ENCODE assay signal across 14 cellular contexts in the genomic region with DNA sequence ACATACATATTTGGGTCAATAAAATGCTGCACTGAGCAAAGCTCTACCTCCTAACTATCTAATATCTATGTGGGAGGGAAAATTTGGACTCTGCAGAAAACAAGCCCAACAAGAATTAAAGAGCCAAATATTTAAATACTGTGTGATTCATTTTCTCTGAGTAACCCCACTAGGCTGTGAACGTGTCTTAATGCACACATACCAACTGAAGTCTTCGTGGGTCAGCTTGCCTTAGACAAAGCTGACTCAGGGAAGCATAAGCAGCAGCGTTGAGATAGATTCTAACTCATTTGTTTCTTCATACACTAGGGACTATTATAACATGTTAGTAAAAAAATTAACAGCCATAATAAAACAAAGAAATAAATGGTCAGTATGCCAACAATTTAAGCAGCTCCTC.
A peak's percentile ranks its signal among the peaks of the same experiment; 100 is the strongest.
DNase-seq lines count a peak whose midpoint lies in the region; ATAC-seq and TF ChIP-seq lines count a peak whose summit lies in the region.
"Had no signal": no experiment of that assay in that cellular context is flagged by ENCODE, and none has a peak within 500 bp of the region (broad histone marks: within the 10 kb centered on the region; RNA-seq: fewer than 3 reads in every experiment).

No MANE protein-coding gene starts in this region.

- no peak overlapping the region for H3K14ac ChIP-seq in mesenchymal stem cell (ENCODE audit: low read length in 2 of 2)

- intact Hi-C loops in lower leg skin (cut with DNase I; ENCODE audit: low total_unique reads), result no loop called here

- no peak for TF ChIP-seq CTCF in AG09319 (IDR thresholded peaks at IDR 0.05; ENCODE audit: low read depth, low read length)
- TF ChIP-seq CTCF in cardiac fibroblast (IDR thresholded peaks at IDR 0.05; ENCODE audit: low read depth, low read length), result no peak
- no peak for TF ChIP-seq CTCF in lower leg skin (IDR thresholded peaks at IDR 0.05)

- no peak overlapping the region for H3K23ac ChIP-seq in mesenchymal stem cell (ENCODE audit: low read length in 2 of 2)

- H3K27me3 ChIP-seq in MG63, result no peaks in the 10 kb centered on the region
- H3K27me3 ChIP-seq in mesenchymal stem cell (ENCODE audit: control insufficient read depth in 1 of 2, insufficient read depth in 1 of 2, low read length in 2 of 2), result no peaks in the 10 kb centered on the region
- H3K27me3 ChIP-seq: BLaER1 treated with 17β-estradiol and CSF1 and Interleukin-3, amounts not matched to agents 10 nM and 100 nM had no signal

- H3K4ac ChIP-seq in mesenchymal stem cell (ENCODE audit: low read depth in 1 of 2, low read length in 2 of 2), result no peak overlapping the region

- no peak overlapping the region for H3K4me3 ChIP-seq in MG63
- H3K4me3 ChIP-seq in cardiac fibroblast (replicated peaks in 1 of 2; ENCODE audit: low read depth in 2 of 2, low read length in 2 of 2), result no peak overlapping the region
- no peak overlapping the region for H3K4me3 ChIP-seq in mesenchymal stem cell (ENCODE audit: insufficient read depth in 1 of 2, low read depth in 1 of 2, low read length in 2 of 2)
- H3K4me3 ChIP-seq in lower leg skin (ENCODE audit: low read depth, poor library complexity, severe bottlenecking), result no peak overlapping the region
- H3K4me3 ChIP-seq: BLaER1 treated with 17β-estradiol and CSF1 and Interleukin-3, amounts not matched to agents 10 nM and 100 nM had no signal

- no peak overlapping the region for H4K91ac ChIP-seq in mesenchymal stem cell (ENCODE audit: low read length)

- H3K36me3 ChIP-seq in MG63 (no peaks in the 10 kb centered on the region), mesenchymal stem cell (ENCODE audit: control insufficient read depth in 1 of 2, insufficient read depth in 2 of 2, low read depth in 1 of 2, low read length in 2 of 2) (no peaks in the 10 kb centered on the region)
- H3K36me3 ChIP-seq: BLaER1 treated with 17β-estradiol and CSF1 and Interleukin-3, amounts not matched to agents 10 nM and 100 nM had no signal

- no peak overlapping the region for H3K18ac ChIP-seq in mesenchymal stem cell (ENCODE audit: low read depth in 1 of 2, low read length in 2 of 2)

- 60% methylated on average over 2 of the region's 3 CpGs for WGBS in mesenchymal stem cell
- WGBS in lower leg skin, 2 donors, result 21 to 24% methylated on average over 3 of the region's 3 CpGs

- no peak overlapping the region for H4K8ac ChIP-seq in mesenchymal stem cell (ENCODE audit: low read length)

- ATAC-seq in GM21381 (IDR thresholded peaks at IDR 0.05; ENCODE audit: unreplicated experiment) (no peak), GM21526 (IDR thresholded peaks at IDR 0.05; ENCODE audit: low FRiP score, unreplicated experiment) (no peak)

- H3K9ac ChIP-seq in mesenchymal stem cell (ENCODE audit: low read length), result peak overlapping the region; percentile 49
- H3K9ac ChIP-seq: BLaER1 treated with 17β-estradiol and CSF1 and Interleukin-3, amounts not matched to agents 10 nM and 100 nM had no signal

- H2BK15ac ChIP-seq in mesenchymal stem cell (ENCODE audit: low read depth, poor library complexity, severe bottlenecking), result no peak overlapping the region

- H2BK120ac ChIP-seq in mesenchymal stem cell (ENCODE audit: low read depth, low read length), result no peak overlapping the region

- H3K9me3 ChIP-seq in MG63 (no peaks in the 10 kb centered on the region), mesenchymal stem cell (ENCODE audit: control insufficient read depth, low read length) (no peaks in the 10 kb centered on the region)
- H3K9me3 ChIP-seq: BLaER1 treated with 17β-estradiol and CSF1 and Interleukin-3, amounts not matched to agents 10 nM and 100 nM had no signal

- no peak for TF ChIP-seq POLR2A in lower leg skin (IDR thresholded peaks at IDR 0.05)

- H2AFZ ChIP-seq in mesenchymal stem cell (ENCODE audit: low read depth, low read length), result no peak overlapping the region

- H3K4me2 ChIP-seq in mesenchymal stem cell (ENCODE audit: low read length, poor library complexity, severe bottlenecking), result no peak overlapping the region
- H3K4me2 ChIP-seq: BLaER1 treated with 17β-estradiol and CSF1 and Interleukin-3, amounts not matched to agents 10 nM and 100 nM had no signal

- H2BK5ac ChIP-seq in mesenchymal stem cell (ENCODE audit: low read depth, low read length, poor library complexity, severe bottlenecking), result no peak overlapping the region

- peak; percentile 14 for DNase-seq in AG09319 (ENCODE audit: extremely low read depth, low read depth)
- DNase-seq in MG63, result peak; percentile 67
- peak; percentile 76 to 93 for DNase-seq in cardiac fibroblast (ENCODE audit: low read depth in 2 of 2)
- DNase-seq in mesenchymal stem cell, result peak; percentile 58
- DNase-seq in lower leg skin (ENCODE audit: low spot score in 2 of 2), result no peak
- no peak for DNase-seq in NCI-H1092 (lab: John Stamatoyannopoulos, UW)
- DNase-seq: activated naive CD4-positive, alpha-beta T cell treated with anti-CD3 and anti-CD28 coated beads for 36 hours; Kasumi-1; NCI-H2171 treated with DMSO at 0.1 percent for 48 hours; nucleus accumbens; T1000 had no signal

- no peaks in the 10 kb centered on the region for H3K4me1 ChIP-seq in mesenchymal stem cell (ENCODE audit: control insufficient read depth, insufficient read depth, low read depth, low read length)
- H3K4me1 ChIP-seq: BLaER1 treated with 17β-estradiol and CSF1 and Interleukin-3, amounts not matched to agents 10 nM and 100 nM had no signal

- H3K79me1 ChIP-seq in mesenchymal stem cell (replicated peaks; ENCODE audit: low read length, poor library complexity, severe bottlenecking), result no peaks in the 10 kb centered on the region

- no peak overlapping the region for H2AK5ac ChIP-seq in mesenchymal stem cell (ENCODE audit: low read length, severe bottlenecking)

- no peak overlapping the region for H3K27ac ChIP-seq in mesenchymal stem cell (ENCODE audit: low read length, poor library complexity, severe bottlenecking)
- H3K27ac ChIP-seq: BLaER1 treated with 17β-estradiol and CSF1 and Interleukin-3, amounts not matched to agents 10 nM and 100 nM had no signal

- no peak overlapping the region for H2BK12ac ChIP-seq in mesenchymal stem cell (ENCODE audit: low read length in 2 of 2)

Comparison
In these comparisons a context has a peak if more than half of its experiments do, and no peak if none do; other contexts are left out.
1. DNase-seq: peak in AG09319 (single experiment), MG63 (single experiment), cardiac fibroblast (2 of 2) and mesenchymal stem cell (single experiment); none in lower leg skin (0 of 2) and NCI-H1092 (single experiment).